ENCODE assay signal across 15 cellular contexts in genomic region chr11:125114518-125114917, GRCh38. TPM values are rescaled to one million over a fixed set of nuclear protein-coding genes. Genes with fewer than 3 reads are reported as not detected.
DNase-seq lines count a peak whose midpoint lies in the region; TF ChIP-seq lines count a peak whose summit lies in the region.
"Had no signal": no experiment of that assay in that cellular context is flagged by ENCODE, and none has a peak within 500 bp of the region (broad histone marks: within the 10 kb centered on the region; RNA-seq: fewer than 3 reads in every experiment).

No MANE protein-coding gene starts in this region.

- TF ChIP-seq CTCF in GM12865 (IDR thresholded peaks at IDR 0.05; ENCODE audit: insufficient read depth, low read depth, low read length, missing control alignments) (no peak), LNCAP (IDR thresholded peaks at IDR 0.05) (peak; percentile 25; the same call in 1 of the 2 replicates), Caco-2 (IDR thresholded peaks at IDR 0.05; ENCODE audit: insufficient read depth in 1 of 2, low read depth in 1 of 2, low read length in 1 of 2, severe bottlenecking in 1 of 2, unreplicated experiment in 1 of 2) (no peak)

- H3K27ac Mint-ChIP-seq in Caco-2 (ENCODE audit: unreplicated experiment) = no peak overlapping the region
- H3K27ac Mint-ChIP-seq: activated B cell treated with CpG ODN at 0.5 μM for 24 hours had no signal

- no peaks in the 10 kb centered on the region for H3K4me1 Mint-ChIP-seq in Caco-2 (ENCODE audit: low read depth, unreplicated experiment)

- CTCF ChIA-PET in Caco-2 (lab: Charles Lee) = no interaction called here

- H3K36me3 Mint-ChIP-seq in Caco-2 (ENCODE audit: insufficient read depth, unreplicated experiment) = peaks cover 20% of the 10 kb centered on the region

- no TSS peak for BruUV-seq in Caco-2 (replicated peaks; lab: Mats Ljungman, UMichigan)

- H3K9me3 ChIP-seq in Caco-2 = 0 out of 2 replicates have a peak, but pooled peaks cover 4% of the 10 kb centered on the region
- H3K9me3 ChIP-seq: colonic mucosa had no signal

- POLR2A ChIA-PET in Caco-2 (lab: Charles Lee) = no interaction called here

- intact Hi-C loops in Caco-2 (cut with micrococcal nuclease; ENCODE audit: unreplicated experiment) = no loop called here

- H3K27me3 Mint-ChIP-seq in Caco-2 (ENCODE audit: insufficient read depth, unreplicated experiment) = peaks cover 4% of the 10 kb centered on the region

- H3K4me3 ChIP-seq in GM12865 (ENCODE audit: low read depth, low read length) (no peak overlapping the region), Caco-2 (ENCODE audit: low read depth, low read length) (no peak overlapping the region)
- H3K4me3 ChIP-seq: colonic mucosa, SK-N-MC, skin epidermis had no signal

- H3K9me3 Mint-ChIP-seq in Caco-2 (ENCODE audit: unreplicated experiment) = peaks cover 24% of the 10 kb centered on the region

- DNase-seq in GM12865 (ENCODE audit: low read depth) (peak; percentile 7), amniotic epithelial cell (ENCODE audit: low read depth) (peak; percentile 20), lung microvascular endothelial cell (ENCODE audit: low read depth in 2 of 2) (peak; percentile 6 to 25), Caco-2 (no peak), C1 segment of cervical spinal cord (lab: John Stamatoyannopoulos, UW) (no peak), NCI-H2227 (lab: John Stamatoyannopoulos, UW; ENCODE audit: unreplicated experiment) (no peak)
- DNase-seq in stimulated activated naive CD4-positive, alpha-beta T cell (lab: John Stamatoyannopoulos, UW) = no peak
- DNase-seq: activated B cell treated with CpG ODN at 0.5 μM for 24 hours; colonic mucosa; mesenchymal stem cell; NCI-H187 treated with DMSO at 0.1 percent for 48 hours; NK-92 treated with Interleukin-12 subunit alpha and Interleukin-12 subunit beta, amount 100 ng/mL, for 24 hours had no signal

- no peaks in the 10 kb centered on the region for H3K27me3 ChIP-seq in Caco-2 (replicated peaks; ENCODE audit: control insufficient read depth, insufficient read depth, low read length)
- H3K27me3 ChIP-seq: colonic mucosa had no signal

- H3K4me1 ChIP-seq in Caco-2 = peaks cover 6% of the 10 kb centered on the region; the same call in 1 of the 2 replicates
- H3K4me1 ChIP-seq: colonic mucosa had no signal

- H3K4me3 Mint-ChIP-seq in Caco-2 (ENCODE audit: unreplicated experiment) = no peak overlapping the region
- H3K4me3 Mint-ChIP-seq: activated B cell treated with CpG ODN at 0.5 μM for 24 hours had no signal

- no peaks in the 10 kb centered on the region for H3K36me3 ChIP-seq in Caco-2 (ENCODE audit: control insufficient read depth, insufficient read depth, low read length)
- H3K36me3 ChIP-seq: colonic mucosa had no signal

RNA-seq across cellular contexts. Expression of gene TMEM218, which starts 3.1 kb away (rescaled TPM):
- total RNA-seq in lung microvascular endothelial cell (14.4 and 17.9 TPM in 2 replicates), Caco-2 (2022) (15.5 and 20.3 TPM in 2 replicates)

RNA-seq across cellular contexts. Expression of gene PKNOX2, which starts 50.0 kb away (rescaled TPM):
- total RNA-seq in lung microvascular endothelial cell = not detected in 2 replicates
- not detected in 2 replicates for total RNA-seq in Caco-2 (2022)
- total RNA-seq: activated B cell treated with CpG ODN at 0.5 μM for 24 hours had no signal

RNA-seq across cellular contexts. Expression of gene SLC37A2, which starts 51.4 kb away (rescaled TPM):
- 0.20 and 0.87 TPM in 2 replicates for total RNA-seq in lung microvascular endothelial cell
- 11.4 and 13.8 TPM in 2 replicates for total RNA-seq in Caco-2 (2022)

Comparison
In these comparisons a context has a peak if more than half of its experiments do, and no peak if none do; other contexts are left out.
1. DNase-seq: peak in GM12865 (single experiment), amniotic epithelial cell (single experiment) and lung microvascular endothelial cell (2 of 2); none in Caco-2 (0 of 2), stimulated activated naive CD4-positive, alpha-beta T cell (0 of 6), C1 segment of cervical spinal cord (0 of 14) and NCI-H2227 (single experiment).